In genomic region chr7:150562919-150563318, GRCh38 we compare ENCODE assay signal across 31 cellular contexts. TPM values are rescaled to one million over a fixed set of nuclear protein-coding genes. Genes with fewer than 3 reads are reported as not detected.
A peak's percentile ranks its signal among the peaks of the same experiment; 100 is the strongest.
DNase-seq lines count a peak whose midpoint lies in the region; ATAC-seq lines count a peak whose summit lies in the region.
"Had no signal": no experiment of that assay in that cellular context is flagged by ENCODE, and none has a peak within 500 bp of the region (broad histone marks: within the 10 kb centered on the region; RNA-seq: fewer than 3 reads in every experiment).

No MANE protein-coding gene starts in this region.

- peaks cover 12% of the 10 kb centered on the region for H3K9me3 Mint-ChIP-seq in activated CD8-positive, alpha-beta memory T cell treated with anti-CD3 and anti-CD28 coated beads, Interleukin-2, amount 10 ng/mL, durations not matched to agents 7 days and 5 days (ENCODE audit: low read depth)
- peaks cover 0 to 50% (median 42%) of the 10 kb centered on the region in 5 donors for H3K9me3 Mint-ChIP-seq in CD8-positive, alpha-beta memory T cell
- peaks cover 11% of the 10 kb centered on the region for H3K9me3 Mint-ChIP-seq in activated T-helper 17 cell treated with anti-CD3 and anti-CD28 coated beads, Interleukin-2, amount 50 U/mL, for 72 hours
- peaks cover 0 to 29% (median 16%) of the 10 kb centered on the region in 9 donors for H3K9me3 Mint-ChIP-seq in naive thymus-derived CD8-positive, alpha-beta T cell
- H3K9me3 Mint-ChIP-seq: type B pancreatic cell had no signal

- peak overlapping the region; percentile 72 for H3K27ac Mint-ChIP-seq in activated CD8-positive, alpha-beta memory T cell treated with anti-CD3 and anti-CD28 coated beads, Interleukin-2, amount 10 ng/mL, durations not matched to agents 7 days and 5 days
- peak overlapping the region; percentile 84 to 97 (median 89) for H3K27ac Mint-ChIP-seq in CD8-positive, alpha-beta memory T cell
- H3K27ac Mint-ChIP-seq in activated T-helper 17 cell treated with anti-CD3 and anti-CD28 coated beads, Interleukin-2, amount 50 U/mL, for 72 hours, result peak overlapping the region; percentile 87
- peak overlapping the region; percentile 93 to 99 (median 96) for H3K27ac Mint-ChIP-seq in naive thymus-derived CD8-positive, alpha-beta T cell
- H3K27ac Mint-ChIP-seq: B cell, type B pancreatic cell had no signal

- H3K79me1 ChIP-seq in neuronal stem cell (ENCODE audit: low read depth, low read length), result no peaks in the 10 kb centered on the region

- no CpG with 5 or more reads among the region's 2 CpGs for WGBS in neuronal stem cell (ENCODE audit: extremely low coverage in 2 of 2, insufficient read length in 2 of 2, insufficient replicate concordance in 1 of 2), 2 donors

- peaks cover 49% of the 10 kb centered on the region for H3K4me1 Mint-ChIP-seq in activated CD8-positive, alpha-beta memory T cell treated with anti-CD3 and anti-CD28 coated beads, Interleukin-2, amount 10 ng/mL, durations not matched to agents 7 days and 5 days
- H3K4me1 Mint-ChIP-seq in CD8-positive, alpha-beta memory T cell, result peaks cover 74 to 88% (median 86%) of the 10 kb centered on the region in 3 donors
- peaks cover 34% of the 10 kb centered on the region for H3K4me1 Mint-ChIP-seq in activated T-helper 17 cell treated with anti-CD3 and anti-CD28 coated beads, Interleukin-2, amount 50 U/mL, for 72 hours
- H3K4me1 Mint-ChIP-seq in naive thymus-derived CD8-positive, alpha-beta T cell, result peaks cover 33 to 87% (median 81%) of the 10 kb centered on the region in 4 donors
- H3K4me1 Mint-ChIP-seq: B cell had no signal

- no peak overlapping the region for H2BK120ac ChIP-seq in neuronal stem cell (ENCODE audit: low read depth, low read length)

- no peak overlapping the region for H3K4ac ChIP-seq in neuronal stem cell (ENCODE audit: low read length)

- no peak overlapping the region for H3K27ac ChIP-seq in CD8-positive, alpha-beta memory T cell (ENCODE audit: low read depth, low read length)
- H3K27ac ChIP-seq in neuronal stem cell (replicated peaks; ENCODE audit: low read length), result no peak overlapping the region
- H3K27ac ChIP-seq: coronary artery, pancreas had no signal

- no peak overlapping the region for H4K8ac ChIP-seq in neuronal stem cell (ENCODE audit: low read depth, low read length)

- POLR2A ChIA-PET in CD8-positive, alpha-beta memory T cell (lab: Charles Lee), result no interaction called here
- POLR2A ChIA-PET in naive thymus-derived CD8-positive, alpha-beta T cell (lab: Charles Lee), result interaction anchor here (0.6 to 14.5 kb wide), 22 partner anchors 8 to 192 kb away, joined by 3 to 550 read pairs (median 6); partner anchors contain the start of genes GIMAP1, GIMAP2, GIMAP6 and GIMAP7

- H2BK5ac ChIP-seq in neuronal stem cell (ENCODE audit: low read length), result no peak overlapping the region

- peaks cover 46% of the 10 kb centered on the region for H3K36me3 Mint-ChIP-seq in activated CD8-positive, alpha-beta memory T cell treated with anti-CD3 and anti-CD28 coated beads, Interleukin-2, amount 10 ng/mL, durations not matched to agents 7 days and 5 days
- peaks cover 2 to 57% (median 25%) of the 10 kb centered on the region in 3 donors for H3K36me3 Mint-ChIP-seq in CD8-positive, alpha-beta memory T cell
- H3K36me3 Mint-ChIP-seq in activated T-helper 17 cell treated with anti-CD3 and anti-CD28 coated beads, Interleukin-2, amount 50 U/mL, for 72 hours (ENCODE audit: low read depth), result peaks cover 9% of the 10 kb centered on the region
- peaks cover 7 to 30% (median 23%) of the 10 kb centered on the region in 3 donors for H3K36me3 Mint-ChIP-seq in naive thymus-derived CD8-positive, alpha-beta T cell
- H3K36me3 Mint-ChIP-seq: type B pancreatic cell had no signal

- no peak overlapping the region for H2AFZ ChIP-seq in neuronal stem cell (ENCODE audit: low read length)

- CTCF ChIA-PET in activated CD8-positive, alpha-beta memory T cell treated with anti-CD3 and anti-CD28 coated beads, Interleukin-2, amount 10 ng/mL, durations not matched to agents 7 days and 5 days (lab: Charles Lee), result interaction anchor here (1.2 to 1.7 kb wide), 3 partner anchors 8 to 48 kb away, joined by 3 to 4 read pairs (median 3); partner anchors contain the start of gene GIMAP7
- CTCF ChIA-PET in CD8-positive, alpha-beta memory T cell (lab: Charles Lee), result interaction anchor here (1.0 to 2.6 kb wide), 5 partner anchors 112 to 193 kb away, joined by 3 to 9 read pairs (median 4); partner anchors contain the start of genes GIMAP5 and GIMAP8

- no peaks in the 10 kb centered on the region for H3K27me3 Mint-ChIP-seq in activated CD8-positive, alpha-beta memory T cell treated with anti-CD3 and anti-CD28 coated beads, Interleukin-2, amount 10 ng/mL, durations not matched to agents 7 days and 5 days
- no peaks in the 10 kb centered on the region for H3K27me3 Mint-ChIP-seq in CD8-positive, alpha-beta memory T cell
- no peaks in the 10 kb centered on the region for H3K27me3 Mint-ChIP-seq in activated T-helper 17 cell treated with anti-CD3 and anti-CD28 coated beads, Interleukin-2, amount 50 U/mL, for 72 hours
- no peaks in the 10 kb centered on the region for H3K27me3 Mint-ChIP-seq in naive thymus-derived CD8-positive, alpha-beta T cell
- H3K27me3 Mint-ChIP-seq: type B pancreatic cell had no signal

- H3K4me1 ChIP-seq in CD8-positive, alpha-beta memory T cell (ENCODE audit: insufficient read depth, low read length), result peaks cover 76% of the 10 kb centered on the region
- H3K4me1 ChIP-seq in neuronal stem cell (ENCODE audit: control insufficient read depth in 2 of 2, insufficient read depth in 1 of 2, low read depth in 1 of 2, low read length in 2 of 2), result no peaks in the 10 kb centered on the region
- H3K4me1 ChIP-seq: esophagus squamous epithelium, pancreas had no signal

- H3K18ac ChIP-seq in neuronal stem cell (ENCODE audit: low read length), result no peak overlapping the region

- H3K4me2 ChIP-seq in neuronal stem cell (ENCODE audit: insufficient read depth, low read length, poor library complexity, severe bottlenecking), result no peak overlapping the region
- H3K4me2 ChIP-seq: smooth muscle cell had no signal

- H3K23ac ChIP-seq in neuronal stem cell (ENCODE audit: low read depth, low read length, poor library complexity), result no peak overlapping the region

- H3K36me3 ChIP-seq in CD8-positive, alpha-beta memory T cell (ENCODE audit: insufficient read depth, low read length), result peaks cover 4% of the 10 kb centered on the region
- H3K36me3 ChIP-seq in neuronal stem cell (replicated peaks in 1 of 2; ENCODE audit: control insufficient read depth in 2 of 2, insufficient read depth in 2 of 2, low read length in 2 of 2), result no peaks in the 10 kb centered on the region
- H3K36me3 ChIP-seq: esophagus squamous epithelium, pancreas had no signal

- H3K4me3 Mint-ChIP-seq in activated CD8-positive, alpha-beta memory T cell treated with anti-CD3 and anti-CD28 coated beads, Interleukin-2, amount 10 ng/mL, durations not matched to agents 7 days and 5 days, result no peak overlapping the region
- H3K4me3 Mint-ChIP-seq in CD8-positive, alpha-beta memory T cell, result peak overlapping the region; percentile 59 to 82 (median 75)
- H3K4me3 Mint-ChIP-seq in activated T-helper 17 cell treated with anti-CD3 and anti-CD28 coated beads, Interleukin-2, amount 50 U/mL, for 72 hours, result peak overlapping the region; percentile 85
- peak overlapping the region; percentile 71 to 89 (median 83) for H3K4me3 Mint-ChIP-seq in naive thymus-derived CD8-positive, alpha-beta T cell
- H3K4me3 Mint-ChIP-seq: B cell, type B pancreatic cell had no signal

- peaks cover 8% of the 10 kb centered on the region for H3K9me3 ChIP-seq in CD8-positive, alpha-beta memory T cell (ENCODE audit: low read length)
- peaks cover 0 to 2% of the 10 kb centered on the region in 2 donors for H3K9me3 ChIP-seq in neuronal stem cell (replicated peaks in 1 of 2; ENCODE audit: control insufficient read depth in 2 of 2, insufficient read depth in 1 of 2, low read depth in 1 of 2, low read length in 2 of 2)

- no peak overlapping the region for H4K91ac ChIP-seq in neuronal stem cell (ENCODE audit: low read depth, low read length, poor library complexity)

- H3K14ac ChIP-seq in neuronal stem cell (ENCODE audit: low read length), result no peak overlapping the region

- no peak for ATAC-seq in activated CD8-positive, alpha-beta memory T cell treated with anti-CD3 and anti-CD28 coated beads, Interleukin-2, amount 10 ng/mL, durations not matched to agents 7 days and 5 days
- no peak for ATAC-seq in activated T-helper 17 cell treated with anti-CD3 and anti-CD28 coated beads, Interleukin-2, amount 50 U/mL, for 72 hours (replicated peaks)
- ATAC-seq in naive thymus-derived CD8-positive, alpha-beta T cell, result no peak
- ATAC-seq: pancreas had no signal

- H2BK12ac ChIP-seq in neuronal stem cell (ENCODE audit: low read length), result no peak overlapping the region

- H2AK5ac ChIP-seq in neuronal stem cell (ENCODE audit: low read depth, low read length), result no peak overlapping the region

- H3K9ac ChIP-seq in neuronal stem cell (ENCODE audit: low read depth, low read length, poor library complexity), result no peak overlapping the region

- DNase-seq in activated CD8-positive, alpha-beta memory T cell treated with anti-CD3 and anti-CD28 coated beads, Interleukin-2, amount 10 ng/mL, durations not matched to agents 7 days and 5 days, result no peak
- no peak for DNase-seq in activated CD8-positive, alpha-beta memory T cell treated with anti-CD3 and anti-CD28 coated beads, Interleukin-2, amount 50 U/mL, for 4 hours
- no peak for DNase-seq in CD8-positive, alpha-beta memory T cell
- DNase-seq in naive thymus-derived CD8-positive, alpha-beta T cell, result no peak
- no peak for DNase-seq in glomerular visceral epithelial cell (ENCODE audit: extremely low spot score)
- no peak for DNase-seq in SIG-M5 (lab: John Stamatoyannopoulos, UW)
- no peak for DNase-seq in neuronal stem cell (ENCODE audit: low spot score)
- DNase-seq: activated gamma-delta T cell; aorta; COR-L47; DMS53; esophagus squamous epithelium; foreskin melanocyte; GDM1; HCEC 1CT; NCI-H1417; NCI-H2081; NCI-H2227 treated with DMSO at 0.1 percent for 48 hours; NCI-H69; pancreas; Right ventricle myocardium superior; stimulated activated CD4-positive, alpha-beta T cell treated with anti-CD3 and anti-CD28 coated beads, Interleukin-2, amount 100 ng/mL, for 24 hours; substantia nigra had no signal

- H3K27me3 ChIP-seq in CD8-positive, alpha-beta memory T cell (ENCODE audit: insufficient read depth, low read length, poor library complexity, severe bottlenecking), result no peaks in the 10 kb centered on the region
- H3K27me3 ChIP-seq in neuronal stem cell (ENCODE audit: control insufficient read depth in 3 of 3, insufficient read depth in 3 of 3, low read depth in 1 of 3, low read length in 3 of 3), result peaks cover 0 to 8% (median 0%) of the 10 kb centered on the region in 3 experiments
- H3K27me3 ChIP-seq: esophagus squamous epithelium, pancreas had no signal

- no peak overlapping the region for H2BK15ac ChIP-seq in neuronal stem cell (ENCODE audit: low read length)

- peak overlapping the region; percentile 38 for H3K4me3 ChIP-seq in CD8-positive, alpha-beta memory T cell (ENCODE audit: low read length)
- H3K4me3 ChIP-seq in neuronal stem cell (ENCODE audit: low read length in 2 of 2), result no peak overlapping the region
- H3K4me3 ChIP-seq: coronary artery, esophagus squamous epithelium, lung, pancreas, smooth muscle cell had no signal

RNA-seq across cellular contexts. Expression of gene GIMAP4, which starts 4.3 kb away (rescaled TPM):
- total RNA-seq in activated CD8-positive, alpha-beta memory T cell treated with anti-CD3 and anti-CD28 coated beads, Interleukin-2, amount 10 ng/mL, durations not matched to agents 7 days and 5 days, result 100 to 1,000 TPM in 1 of 2 experiments, 10 to 100 TPM in 1; 60.5 to 145 TPM
- total RNA-seq in CD8-positive, alpha-beta memory T cell, result 10 to 100 TPM; 57.3 to 59.3 TPM
- polyA plus RNA-seq in CD8-positive, alpha-beta memory T cell, result 577 TPM
- total RNA-seq in activated T-helper 17 cell treated with anti-CD3 and anti-CD28 coated beads, Interleukin-2, amount 50 U/mL, for 72 hours, result 100 to 1,000 TPM; 102 to 193 TPM
- total RNA-seq in naive thymus-derived CD8-positive, alpha-beta T cell, result 100 to 1,000 TPM; 381 to 403 TPM
- 100 to 1,000 TPM; 233 to 526 (median 341) TPM for polyA plus RNA-seq in naive thymus-derived CD8-positive, alpha-beta T cell
- not detected for polyA plus RNA-seq in neuronal stem cell (2013, experiment 1 of 2)
- not detected for polyA plus RNA-seq in neuronal stem cell (2013, experiment 2 of 2)
- total RNA-seq: MCF 10A, smooth muscle cell had no signal
- polyA plus RNA-seq: neural cell, smooth muscle cell had no signal

RNA-seq across cellular contexts. Expression of gene GIMAP7, which starts 48.2 kb away (rescaled TPM):
- 10 to 100 TPM; 49.9 to 89.7 TPM for total RNA-seq in activated CD8-positive, alpha-beta memory T cell treated with anti-CD3 and anti-CD28 coated beads, Interleukin-2, amount 10 ng/mL, durations not matched to agents 7 days and 5 days
- total RNA-seq in CD8-positive, alpha-beta memory T cell, result 10 to 100 TPM; 47.3 to 51.4 TPM
- polyA plus RNA-seq in CD8-positive, alpha-beta memory T cell, result 861 TPM
- 10 to 100 TPM; 39.7 to 43.1 TPM for total RNA-seq in activated T-helper 17 cell treated with anti-CD3 and anti-CD28 coated beads, Interleukin-2, amount 50 U/mL, for 72 hours
- 100 to 1,000 TPM; 367 to 369 TPM for total RNA-seq in naive thymus-derived CD8-positive, alpha-beta T cell
- 100 to 1,000 TPM; 451 to 821 (median 658) TPM for polyA plus RNA-seq in naive thymus-derived CD8-positive, alpha-beta T cell
- polyA plus RNA-seq in neuronal stem cell (2013, experiment 1 of 2), result not detected
- polyA plus RNA-seq in neuronal stem cell (2013, experiment 2 of 2), result not detected
- total RNA-seq: MCF 10A, smooth muscle cell had no signal
- polyA plus RNA-seq: neural cell, smooth muscle cell had no signal

Comparison
In these comparisons a context has a peak if more than half of its experiments do, and no peak if none do; other contexts are left out.
1. RNA of gene GIMAP7, which starts 48.2 kb away (total RNA-seq): 367 to 369 TPM in naive thymus-derived CD8-positive, alpha-beta T cell; 49.9 to 89.7 TPM in activated CD8-positive, alpha-beta memory T cell treated with anti-CD3 and anti-CD28 coated beads, Interleukin-2, amount 10 ng/mL, durations not matched to agents 7 days and 5 days, 47.3 to 51.4 TPM in CD8-positive, alpha-beta memory T cell and 39.7 to 43.1 TPM in activated T-helper 17 cell treated with anti-CD3 and anti-CD28 coated beads, Interleukin-2, amount 50 U/mL, for 72 hours; every median in the first group is over 4 times any median in the second.
2. Peak in every context shown above with its lines, with median percentiles within 50 percentile points of each other: H3K27ac Mint-ChIP-seq.